1 cellular context compared by ENCODE assay signal in genomic region chr2:40716879-40717278, GRCh38.
TF ChIP-seq lines count a peak whose summit lies in the region.

No MANE protein-coding gene starts in this region.

TF ChIP-seq in SK-N-SH treated with all-trans-retinoic acid at 6 μM for 48 hours, 23 proteins besides CTCF, POLR2A, EP300 and RAD21 (continued from another document):
- TF ChIP-seq TSHZ2 (CRISPR knock-in tag; IDR thresholded peaks at IDR 0.05): no peak
- no peak for TF ChIP-seq ZNF8 (CRISPR knock-in tag; IDR thresholded peaks at IDR 0.05)
- no peak for TF ChIP-seq PPARA (CRISPR knock-in tag; IDR thresholded peaks at IDR 0.05; ENCODE audit: borderline replicate concordance)
- no peak for TF ChIP-seq CSRNP3 (CRISPR knock-in tag; IDR thresholded peaks at IDR 0.05)
